22 cellular contexts compared by ENCODE assay signal in the genomic region with DNA sequence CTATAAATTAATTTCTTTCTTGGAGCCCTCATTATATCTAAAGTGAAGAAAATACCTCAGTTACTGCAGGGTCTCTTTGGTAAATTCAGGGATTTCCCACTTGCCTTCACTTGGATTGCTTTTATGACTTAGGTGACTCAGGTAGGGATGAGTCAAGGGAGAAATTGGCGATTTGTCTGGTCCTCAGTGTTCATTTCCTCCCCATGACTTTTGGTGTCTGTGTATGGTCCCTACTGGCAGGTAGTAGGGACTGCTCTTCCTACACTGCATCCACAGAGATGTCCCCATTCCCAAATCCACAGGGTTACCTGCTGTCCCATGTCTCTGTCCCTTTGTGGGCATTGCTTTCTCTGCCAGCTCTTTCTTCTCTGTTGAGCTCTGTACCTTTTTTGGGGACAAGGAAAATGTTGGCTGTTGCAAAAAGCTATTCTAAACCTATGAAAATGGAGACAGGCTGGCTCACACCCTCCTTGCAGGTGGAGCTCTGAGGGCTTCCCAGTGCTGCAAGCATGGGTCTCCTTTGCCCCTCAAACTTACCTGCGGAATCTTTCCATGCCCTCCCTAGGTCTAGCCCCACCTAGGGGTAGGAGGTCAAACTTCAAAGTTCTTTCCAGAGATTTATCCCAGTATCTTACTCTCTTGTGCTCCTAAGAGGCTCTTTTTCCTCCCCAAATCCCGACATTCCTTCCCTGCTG.
DNase-seq lines count a peak whose midpoint lies in the region; ATAC-seq, FAIRE-seq and TF ChIP-seq lines count a peak whose summit lies in the region.
"Had no signal": no experiment of that assay in that cellular context is flagged by ENCODE, and none has a peak within 500 bp of the region (broad histone marks: within the 10 kb centered on the region; RNA-seq: fewer than 3 reads in every experiment).

No MANE protein-coding gene starts in this region.

- ATAC-seq in foreskin keratinocyte (peak; percentile 61), GM21515 (IDR thresholded peaks at IDR 0.05; ENCODE audit: unreplicated experiment) (no peak), GM18505 (IDR thresholded peaks at IDR 0.05; ENCODE audit: unreplicated experiment) (no peak)
- ATAC-seq: left lung, sciatic nerve had no signal

- TF ChIP-seq POLR2A in GM18505 (IDR thresholded peaks at IDR 0.05; ENCODE audit: borderline replicate concordance, extremely low read depth, insufficient read depth, insufficient read length): no peak
- TF ChIP-seq POLR2A in GM12891 (IDR thresholded peaks at IDR 0.05; ENCODE audit: low read depth, low read length): no peak

- POLR2A ChIA-PET in PC-9 (lab: Charles Lee; ENCODE audit: unreplicated experiment): no interaction called here
- POLR2A ChIA-PET in CD8-positive, alpha-beta memory T cell (lab: Charles Lee): no interaction called here

- H4K20me1 ChIP-seq in PC-9 (ENCODE audit: insufficient read depth): no peaks in the 10 kb centered on the region

- no peak overlapping the region for H3K4me3 Mint-ChIP-seq in CD8-positive, alpha-beta memory T cell
- H3K4me3 Mint-ChIP-seq: activated CD4-positive, alpha-beta T cell treated with anti-CD3 and anti-CD28 coated beads, Interleukin-2, amount 10 ng/mL, durations not matched to agents 24 days and 14 days had no signal

- H3K4me1 ChIP-seq in BE2C (no peaks in the 10 kb centered on the region; the same call in none of the 2 replicates), PC-9 (replicated peaks; ENCODE audit: insufficient read depth) (no peaks in the 10 kb centered on the region), foreskin keratinocyte (no peaks in the 10 kb centered on the region)
- H3K4me1 ChIP-seq in CD8-positive, alpha-beta memory T cell (ENCODE audit: insufficient read depth, low read length): no peaks in the 10 kb centered on the region
- H3K4me1 ChIP-seq: left lung had no signal

- no peaks in the 10 kb centered on the region for H3K9me3 ChIP-seq in BE2C
- H3K9me3 ChIP-seq in PC-9 (ENCODE audit: insufficient read depth, low read depth): no peaks in the 10 kb centered on the region
- H3K9me3 ChIP-seq in CD8-positive, alpha-beta memory T cell (ENCODE audit: low read length): no peaks in the 10 kb centered on the region
- H3K9me3 ChIP-seq: esophagus muscularis mucosa, left lung, thoracic aorta had no signal

- DNase-seq in BE2C (no peak), PC-9 (no peak), foreskin keratinocyte (peak in 1 of 2 donors; percentile 2), GM12891 (ENCODE audit: insufficient read length, low spot score) (no peak)
- DNase-seq in CD8-positive, alpha-beta memory T cell: no peak
- DNase-seq: activated CD4-positive, alpha-beta T cell treated with anti-CD3 and anti-CD28 coated beads, Interleukin-2, amount 10 ng/mL, durations not matched to agents 24 days and 14 days; activated CD8-positive, alpha-beta memory T cell treated with anti-CD3 and anti-CD28 coated beads, Interleukin-2, amount 50 U/mL, for 4 hours; amygdala; central memory CD4-positive, alpha-beta T cell; dorsolateral prefrontal cortex; left lung; MM.1S; NCI-H1694 treated with DMSO at 0.1 percent for 48 hours; NCI-H345; SW 1271 had no signal

- H2AFZ ChIP-seq in PC-9: no peak overlapping the region

- no peak overlapping the region for H3K4me2 ChIP-seq in PC-9

- H3K27ac ChIP-seq in PC-9 (no peak overlapping the region), foreskin keratinocyte (no peak overlapping the region)
- no peak overlapping the region for H3K27ac ChIP-seq in CD8-positive, alpha-beta memory T cell (ENCODE audit: low read depth, low read length)
- H3K27ac ChIP-seq: dorsolateral prefrontal cortex, esophagus muscularis mucosa, left lung, thoracic aorta had no signal

- no peaks in the 10 kb centered on the region for H3K36me3 Mint-ChIP-seq in CD8-positive, alpha-beta memory T cell

- H3F3A ChIP-seq in PC-9 (ENCODE audit: insufficient read depth, low read depth): no peaks in the 10 kb centered on the region

- TF ChIP-seq CTCF in BE2C (IDR thresholded peaks at IDR 0.05; ENCODE audit: low read depth, low read length) (peak; percentile 52), GM12873 (IDR thresholded peaks at IDR 0.05; ENCODE audit: insufficient read depth, low read depth, low read length, missing control alignments) (peak; percentile 40), PC-9 (conservative IDR thresholded peaks at IDR 0.05) (peak; percentile 40; the same call in 1 of the 2 replicates), foreskin keratinocyte (conservative IDR thresholded peaks at IDR 0.05) (peak; percentile 2)

- no peaks in the 10 kb centered on the region for H3K9me3 Mint-ChIP-seq in CD8-positive, alpha-beta memory T cell
- H3K9me3 Mint-ChIP-seq: activated CD4-positive, alpha-beta T cell treated with anti-CD3 and anti-CD28 coated beads, Interleukin-2, amount 10 ng/mL, durations not matched to agents 24 days and 14 days had no signal

- H3K4me3 ChIP-seq in BE2C (ENCODE audit: low read depth, low read length): no peak overlapping the region
- H3K4me3 ChIP-seq in PC-9: no peak overlapping the region
- no peak overlapping the region for H3K4me3 ChIP-seq in CD8-positive, alpha-beta memory T cell (ENCODE audit: low read length)
- H3K4me3 ChIP-seq: dorsolateral prefrontal cortex, esophagus muscularis mucosa, left lung, thoracic aorta had no signal

- FAIRE-seq in GM12891 (lab: Jason Lieb, UNC): no peak
- FAIRE-seq: GM19239 had no signal

- CTCF ChIA-PET in PC-9 (lab: Charles Lee): no interaction called here
- CTCF ChIA-PET in CD8-positive, alpha-beta memory T cell (lab: Charles Lee): no interaction called here

- no peaks in the 10 kb centered on the region for H3K27me3 ChIP-seq in BE2C
- peaks cover 93% of the 10 kb centered on the region for H3K27me3 ChIP-seq in PC-9 (ENCODE audit: insufficient read depth, low read depth)
- H3K27me3 ChIP-seq in foreskin keratinocyte: no peaks in the 10 kb centered on the region
- no peaks in the 10 kb centered on the region for H3K27me3 ChIP-seq in CD8-positive, alpha-beta memory T cell (ENCODE audit: insufficient read depth, low read length, poor library complexity, severe bottlenecking)
- H3K27me3 ChIP-seq: esophagus muscularis mucosa, left lung had no signal

- no peaks in the 10 kb centered on the region for H3K4me1 Mint-ChIP-seq in CD8-positive, alpha-beta memory T cell
- H3K4me1 Mint-ChIP-seq: activated CD4-positive, alpha-beta T cell treated with anti-CD3 and anti-CD28 coated beads, Interleukin-2, amount 10 ng/mL, durations not matched to agents 24 days and 14 days had no signal

- H3K9me2 ChIP-seq in PC-9 (ENCODE audit: insufficient read depth): no peaks in the 10 kb centered on the region

- BruUV-seq in PC-9 (replicated peaks; lab: Mats Ljungman, UMichigan): no TSS peak

- intact Hi-C loops in PC-9 (cut with micrococcal nuclease; ENCODE audit: unreplicated experiment): no loop called here

- H3K36me3 ChIP-seq in BE2C (no peaks in the 10 kb centered on the region), PC-9 (ENCODE audit: low read depth) (no peaks in the 10 kb centered on the region)
- H3K36me3 ChIP-seq in CD8-positive, alpha-beta memory T cell (ENCODE audit: insufficient read depth, low read length): no peaks in the 10 kb centered on the region
- H3K36me3 ChIP-seq: esophagus muscularis mucosa, left lung, thoracic aorta had no signal

- no peaks in the 10 kb centered on the region for H3K79me2 ChIP-seq in PC-9 (ENCODE audit: low read depth)

- peaks cover 0 to 5% of the 10 kb centered on the region in 2 donors for H3K27me3 Mint-ChIP-seq in CD8-positive, alpha-beta memory T cell
- H3K27me3 Mint-ChIP-seq: activated CD4-positive, alpha-beta T cell treated with anti-CD3 and anti-CD28 coated beads, Interleukin-2, amount 10 ng/mL, durations not matched to agents 24 days and 14 days had no signal

- H3K27ac Mint-ChIP-seq in CD8-positive, alpha-beta memory T cell: no peak overlapping the region
- H3K27ac Mint-ChIP-seq: activated CD4-positive, alpha-beta T cell treated with anti-CD3 and anti-CD28 coated beads, Interleukin-2, amount 10 ng/mL, durations not matched to agents 24 days and 14 days had no signal

TF ChIP-seq in GM12891, 5 proteins besides CTCF, POLR2A, EP300 and RAD21:
- TF ChIP-seq PAX5 (IDR thresholded peaks at IDR 0.05; ENCODE audit: insufficient read depth, low read length, severe bottlenecking): no peak
- TF ChIP-seq TAF1 (IDR thresholded peaks at IDR 0.05; ENCODE audit: low read depth, low read length): no peak
- TF ChIP-seq SPI1 (IDR thresholded peaks at IDR 0.05; ENCODE audit: low read depth, low read length): no peak
- no peak for TF ChIP-seq POU2F2 (IDR thresholded peaks at IDR 0.05; ENCODE audit: low read depth, low read length)
- no peak for TF ChIP-seq POLR2AphosphoS5 (IDR thresholded peaks at IDR 0.05; ENCODE audit: low read depth, low read length)

Comparison
In these comparisons a context has a peak if more than half of its experiments do, and no peak if none do; other contexts are left out.
1. CTCF ChIP-seq: peak in every context shown above with its lines; median percentile 52 in BE2C; 40 in GM12873; 40 in PC-9; 2 in foreskin keratinocyte.